In genomic region chr1:42260376-42261078, GRCh38 we compare ENCODE assay signal across 20 cellular contexts.
DNase-seq lines count a peak whose midpoint lies in the region; ATAC-seq, FAIRE-seq and TF ChIP-seq lines count a peak whose summit lies in the region.
"Had no signal": no experiment of that assay in that cellular context is flagged by ENCODE, and none has a peak within 500 bp of the region (broad histone marks: within the 10 kb centered on the region; RNA-seq: fewer than 3 reads in every experiment).

No MANE protein-coding gene starts in this region.

- H2AFZ ChIP-seq in MM.1S (ENCODE audit: low read length) = no peak overlapping the region

- ATAC-seq in HG02759 (IDR thresholded peaks at IDR 0.05; ENCODE audit: unreplicated experiment) = no peak
- ATAC-seq: HepG2 had no signal

- H4K20me1 ChIP-seq in MM.1S (ENCODE audit: insufficient read depth, low read length) = peaks cover 54% of the 10 kb centered on the region

- peaks cover 8% of the 10 kb centered on the region; the same call in 1 of the 2 replicates for H3K27me3 ChIP-seq in MM.1S (replicated peaks; ENCODE audit: insufficient read depth, low read length)
- H3K27me3 ChIP-seq in CD4-positive, alpha-beta memory T cell (ENCODE audit: insufficient read depth, low read length) = no peaks in the 10 kb centered on the region
- H3K27me3 ChIP-seq: breast epithelium, suprapubic skin had no signal

- no peak for TF ChIP-seq CTCF in MM.1S (IDR thresholded peaks at IDR 0.05; ENCODE audit: low read length)

- H3K79me2 ChIP-seq in MM.1S (ENCODE audit: low read length) = peaks cover 38% of the 10 kb centered on the region

- peak; percentile 4 for FAIRE-seq in GM19239 (lab: Jason Lieb, UNC)
- FAIRE-seq: HepG2 had no signal

- H3K36me3 ChIP-seq in MM.1S (replicated peaks; ENCODE audit: insufficient read depth, low read length) = no peaks in the 10 kb centered on the region
- no peaks in the 10 kb centered on the region for H3K36me3 ChIP-seq in CD4-positive, alpha-beta memory T cell (ENCODE audit: insufficient read depth, low read length)
- H3K36me3 ChIP-seq: breast epithelium, prostate gland, suprapubic skin had no signal

- H3K27me3 Mint-ChIP-seq in dendritic cell treated with granulocyte-macrophage colony-stimulating factor and Interleukin-4, amounts not matched to agents 40 ng/mL and 50 ng/mL, for 4 days = no peaks in the 10 kb centered on the region
- no peaks in the 10 kb centered on the region for H3K27me3 Mint-ChIP-seq in CD4-positive, alpha-beta memory T cell

- no peak overlapping the region for H3K9ac ChIP-seq in MM.1S (ENCODE audit: low read length)

- H3K4me3 Mint-ChIP-seq in dendritic cell treated with granulocyte-macrophage colony-stimulating factor and Interleukin-4, amounts not matched to agents 40 ng/mL and 50 ng/mL, for 4 days = no peak overlapping the region
- H3K4me3 Mint-ChIP-seq in CD4-positive, alpha-beta memory T cell = no peak overlapping the region
- H3K4me3 Mint-ChIP-seq: T-helper 2 cell treated with Interferon-gamma antibody and Interleukin-4, amounts not matched to agents 5 μg/mL and 100 μg/mL, for 36 hours had no signal

- peaks cover 33% of the 10 kb centered on the region for H3K4me1 Mint-ChIP-seq in dendritic cell treated with granulocyte-macrophage colony-stimulating factor and Interleukin-4, amounts not matched to agents 40 ng/mL and 50 ng/mL, for 4 days (ENCODE audit: low read depth)
- peaks cover 39 to 67% (median 51%) of the 10 kb centered on the region in 4 donors for H3K4me1 Mint-ChIP-seq in CD4-positive, alpha-beta memory T cell

- peak overlapping the region; percentile 78 for H3K27ac Mint-ChIP-seq in dendritic cell treated with granulocyte-macrophage colony-stimulating factor and Interleukin-4, amounts not matched to agents 40 ng/mL and 50 ng/mL, for 4 days
- peak overlapping the region in 1 of 7 donors; percentile 10 for H3K27ac Mint-ChIP-seq in CD4-positive, alpha-beta memory T cell

- H3K27ac ChIP-seq in MM.1S (ENCODE audit: low read length) (no peak overlapping the region), substantia nigra (ENCODE audit: low read depth, low read length, poor library complexity, severe bottlenecking) (peak overlapping the region; percentile 88)
- no peak overlapping the region for H3K27ac ChIP-seq in CD4-positive, alpha-beta memory T cell (ENCODE audit: low read depth, low read length)
- H3K27ac ChIP-seq: epithelial cell of prostate, suprapubic skin had no signal

- H3F3A ChIP-seq in MM.1S (ENCODE audit: insufficient read depth, low read length) = peaks cover 15% of the 10 kb centered on the region

- POLR2A ChIA-PET in CD4-positive, alpha-beta memory T cell (lab: Charles Lee; ENCODE audit: partially characterized antibody) = no interaction called here

- intact Hi-C loops in dendritic cell treated with granulocyte-macrophage colony-stimulating factor and Interleukin-4, amounts not matched to agents 40 ng/mL and 50 ng/mL, for 4 days (cut with micrococcal nuclease) = no loop called here
- intact Hi-C loops in CD4-positive, alpha-beta memory T cell (cut with micrococcal nuclease) = no loop called here

- peaks cover 39% of the 10 kb centered on the region for H3K36me3 Mint-ChIP-seq in dendritic cell treated with granulocyte-macrophage colony-stimulating factor and Interleukin-4, amounts not matched to agents 40 ng/mL and 50 ng/mL, for 4 days (ENCODE audit: low read depth)
- peaks cover 44 to 46% of the 10 kb centered on the region in 2 donors for H3K36me3 Mint-ChIP-seq in CD4-positive, alpha-beta memory T cell

- H3K9me2 ChIP-seq in MM.1S (replicated peaks; ENCODE audit: insufficient read depth, low read length) = no peaks in the 10 kb centered on the region

- H3K4me3 ChIP-seq in MM.1S (ENCODE audit: low read length) = no peak overlapping the region
- H3K4me3 ChIP-seq in CD4-positive, alpha-beta memory T cell (ENCODE audit: low read length in 2 of 2) = no peak overlapping the region
- H3K4me3 ChIP-seq: breast epithelium, prostate gland, suprapubic skin had no signal

- H3K9me3 ChIP-seq in MM.1S (replicated peaks; ENCODE audit: insufficient read depth, low read length) = no peaks in the 10 kb centered on the region
- no peaks in the 10 kb centered on the region for H3K9me3 ChIP-seq in CD4-positive, alpha-beta memory T cell (ENCODE audit: control insufficient read depth in 1 of 2, low read length in 2 of 2)
- H3K9me3 ChIP-seq: breast epithelium, Caco-2, prostate gland, suprapubic skin had no signal

- DNase-seq in GM19239 (ENCODE audit: insufficient read length, low spot score) = no peak
- peak; percentile 69 for DNase-seq in MM.1S
- no peak for DNase-seq in substantia nigra (lab: John Stamatoyannopoulos, UW)
- DNase-seq in CD4-positive, alpha-beta memory T cell = no peak
- DNase-seq in cerebellar cortex (ENCODE audit: low spot score) = no peak
- DNase-seq: activated CD4-positive, alpha-beta T cell treated with anti-CD3 and anti-CD28 coated beads for 1 hour; activated CD8-positive, alpha-beta memory T cell treated with anti-CD3 and anti-CD28 coated beads for 24 hours; Caco-2; foreskin melanocyte; NCI-H1694; NCI-H345; stimulated activated CD8-positive, alpha-beta memory T cell treated with anti-CD3 and anti-CD28 coated beads, Interleukin-4, amount 100 ng/mL, for 48 hours had no signal

- H3K4me2 ChIP-seq in MM.1S (ENCODE audit: low read depth, low read length) = peak overlapping the region; percentile 44

- H3K9me3 Mint-ChIP-seq in dendritic cell treated with granulocyte-macrophage colony-stimulating factor and Interleukin-4, amounts not matched to agents 40 ng/mL and 50 ng/mL, for 4 days = no peaks in the 10 kb centered on the region
- H3K9me3 Mint-ChIP-seq in CD4-positive, alpha-beta memory T cell = no peaks in the 10 kb centered on the region
- H3K9me3 Mint-ChIP-seq: T-helper 2 cell treated with Interferon-gamma antibody and Interleukin-4, amounts not matched to agents 5 μg/mL and 100 μg/mL, for 36 hours had no signal

- H3K4me1 ChIP-seq in MM.1S (ENCODE audit: low read length) = peaks cover 42% of the 10 kb centered on the region
- H3K4me1 ChIP-seq in CD4-positive, alpha-beta memory T cell (ENCODE audit: insufficient read depth, low read length) = peaks cover 5% of the 10 kb centered on the region

- CTCF ChIA-PET in CD4-positive, alpha-beta memory T cell (lab: Charles Lee; ENCODE audit: partially characterized antibody) = no interaction called here
